In genomic region chr7:130642383-130642782, GRCh38 we compare ENCODE assay signal across 35 cellular contexts. TPM values are rescaled to one million over a fixed set of nuclear protein-coding genes. Genes with fewer than 3 reads are reported as not detected.
"Had no signal": no experiment of that assay in that cellular context is flagged by ENCODE, and none has a peak within 500 bp of the region (broad histone marks: within the 10 kb centered on the region; RNA-seq: fewer than 3 reads in every experiment).

No MANE protein-coding gene starts in this region.

- DNase-seq: effector memory CD4-positive, alpha-beta T cell; foreskin keratinocyte; heart left ventricle; kidney; left cardiac atrium; left lung; mesenchymal stem cell; mucosa of descending colon; naive B cell; nephron progenitor cell; nucleus accumbens; psoas muscle; right cardiac atrium; spleen; stimulated activated CD4-positive, alpha-beta T cell treated with anti-CD3 and anti-CD28 coated beads, Interleukin-4, amount 100 ng/mL, for 4 hours; stimulated activated naive B cell treated with anti-CD40 and anti-IgM and Interleukin-4, amounts not matched to agents 10 μg/mL and 1 μg/mL and 100 μg/mL, for 72 hours; stimulated activated naive CD8-positive, alpha-beta T cell treated with anti-CD3 and anti-CD28 coated beads, Interleukin-15, amount 100 ng/mL, for 72 hours; transverse colon; upper lobe of right lung; uterus had no signal

- H3K36me3 ChIP-seq: transverse colon, upper lobe of right lung, uterus had no signal

- H3K79me2 ChIP-seq: hepatocyte had no signal

- ATAC-seq: foreskin keratinocyte; gastroesophageal sphincter; heart left ventricle; left cardiac atrium; left lung; mucosa of descending colon; psoas muscle; right cardiac atrium; stimulated activated naive B cell treated with anti-CD40 and anti-IgM and Interleukin-4, amounts not matched to agents 10 μg/mL and 1 μg/mL and 100 μg/mL, for 72 hours; stimulated activated naive CD8-positive, alpha-beta T cell treated with anti-CD3 and anti-CD28 coated beads, Interleukin-15, amount 100 ng/mL, for 72 hours; upper lobe of right lung had no signal

- H2AFZ ChIP-seq: hepatocyte had no signal

- H3K4me1 Mint-ChIP-seq: mesothelial cell of epicardium, naive B cell, nephron progenitor cell had no signal

- H3K27ac ChIP-seq: esophagus muscularis mucosa, foreskin keratinocyte, gastroesophageal sphincter, heart left ventricle, hepatocyte, left lung, psoas muscle, skin epidermis, spleen, suprapubic skin, transverse colon, upper lobe of right lung, uterus had no signal

- H3K4me1 ChIP-seq: esophagus muscularis mucosa, foreskin keratinocyte, gastroesophageal sphincter, heart left ventricle, left lung, psoas muscle, spleen, suprapubic skin, transverse colon, upper lobe of right lung, uterus had no signal

- H3K27me3 Mint-ChIP-seq: naive B cell; stimulated activated naive B cell treated with anti-CD40 and anti-IgM and Interleukin-4, amounts not matched to agents 10 μg/mL and 1 μg/mL and 100 μg/mL, for 72 hours; stimulated activated naive CD8-positive, alpha-beta T cell treated with anti-CD3 and anti-CD28 coated beads, Interleukin-15, amount 100 ng/mL, for 72 hours had no signal

- H3K27me3 ChIP-seq: esophagus muscularis mucosa, foreskin keratinocyte, gastroesophageal sphincter, heart left ventricle, hepatocyte, left lung, spleen, suprapubic skin, transverse colon, upper lobe of right lung, uterus had no signal

- H3K27ac Mint-ChIP-seq: mesothelial cell of epicardium; naive B cell; nephron progenitor cell; stimulated activated naive B cell treated with anti-CD40 and anti-IgM and Interleukin-4, amounts not matched to agents 10 μg/mL and 1 μg/mL and 100 μg/mL, for 72 hours; stimulated activated naive CD8-positive, alpha-beta T cell treated with anti-CD3 and anti-CD28 coated beads, Interleukin-15, amount 100 ng/mL, for 72 hours had no signal

- FAIRE-seq: colon, kidney had no signal

- H3K4me3 Mint-ChIP-seq: mesothelial cell of epicardium; naive B cell; nephron progenitor cell; stimulated activated naive B cell treated with anti-CD40 and anti-IgM and Interleukin-4, amounts not matched to agents 10 μg/mL and 1 μg/mL and 100 μg/mL, for 72 hours had no signal

- H3K4me2 ChIP-seq: hepatocyte had no signal

- H3K4me3 ChIP-seq: esophagus muscularis mucosa, gastroesophageal sphincter, heart left ventricle, hepatocyte, left lung, mucosa of descending colon, psoas muscle, skin epidermis, spleen, suprapubic skin, transverse colon, upper lobe of right lung, uterus had no signal

- H3K9me3 ChIP-seq: esophagus muscularis mucosa, gastroesophageal sphincter, mucosa of descending colon, psoas muscle, spleen, suprapubic skin, transverse colon, upper lobe of right lung, uterus had no signal

RNA-seq across cellular contexts. Expression of gene TSGA13, which starts 44.0 kb away (rescaled TPM):
- total RNA-seq: endothelial cell of umbilical vein, epithelial cell of proximal tubule, esophagus muscularis mucosa, fibroblast of lung, foreskin keratinocyte, gastroesophageal sphincter, heart left ventricle, hepatocyte, kidney, left cardiac atrium, left lung, lower leg skin, lung microvascular endothelial cell, mesothelial cell of epicardium, mucosa of descending colon, osteocyte, psoas muscle, renal cortical epithelial cell, right cardiac atrium, spleen, suprapubic skin, transverse colon, upper lobe of right lung had no signal
- polyA plus RNA-seq: endothelial cell of umbilical vein, fibroblast of lung, foreskin keratinocyte, heart left ventricle, hepatocyte, psoas muscle, right cardiac atrium, spleen, thymus had no signal
